Comparison of ENCODE assay signal across 36 cellular contexts in genomic region chr10:3530346-3531096, GRCh38.
DNase-seq lines count a peak whose midpoint lies in the region; ATAC-seq and TF ChIP-seq lines count a peak whose summit lies in the region.
"Had no signal": no experiment of that assay in that cellular context is flagged by ENCODE, and none has a peak within 500 bp of the region (broad histone marks: within the 10 kb centered on the region; RNA-seq: fewer than 3 reads in every experiment).

No MANE protein-coding gene starts in this region.

- intact Hi-C loops in aorta (cut with DNase I), result no loop called here

- DNase-seq in ACHN (peak; percentile 60), MG63 (peak; percentile 57), epithelial cell of esophagus (ENCODE audit: low read depth) (peak; percentile 94), kidney glomerular epithelial cell (lab: John Stamatoyannopoulos, UW) (peak; percentile 74), SKM-1 treated with dmso at 0.1 percent for 144 hours (lab: John Stamatoyannopoulos, UW; ENCODE audit: unreplicated experiment) (no peak), aorta (no peak)
- DNase-seq: 8988T; activated CD4-positive, alpha-beta T cell treated with anti-CD3 and anti-CD28 coated beads for 48 hours; activated CD8-positive, alpha-beta memory T cell treated with anti-CD3 and anti-CD28 coated beads for 24 hours; activated effector memory CD4-positive, alpha-beta T cell treated with Interleukin-2 at 50 U/mL for 16 hours; activated T-cell treated with anti-CD3 and anti-CD28 coated beads, Interleukin-2, amount 50 U/mL, for 1 hour; anterior cingulate cortex; Caco-2; caudate nucleus; cortex of kidney; effector memory CD8-positive, alpha-beta T cell; esophagus squamous epithelium; immature natural killer cell; KG1; left lung; mesendoderm; NCI-H1105; NCI-H187; NCI-H2171; NCI-H510A treated with DMSO at 0.1 percent for 48 hours; right cardiac atrium; SIG-M5; spleen; stimulated activated CD8-positive, alpha-beta memory T cell treated with anti-CD3 and anti-CD28 coated beads, Interleukin-4, amount 100 ng/mL, for 48 hours; stomach; T1000; uterus; WERI-Rb-1 had no signal

- no peak for TF ChIP-seq CTCF in epithelial cell of esophagus (IDR thresholded peaks at IDR 0.05; ENCODE audit: insufficient read depth, low read depth, low read length, missing control alignments)

- H3K9me3 ChIP-seq in MG63 (no peaks in the 10 kb centered on the region), aorta (ENCODE audit: control insufficient read depth, low read length) (no peaks in the 10 kb centered on the region)
- H3K9me3 ChIP-seq: Caco-2, esophagus squamous epithelium, HAP-1, left lung, spleen, stomach, uterus had no signal

- ATAC-seq in HG03565 (IDR thresholded peaks at IDR 0.05; ENCODE audit: unreplicated experiment) (no peak), aorta (ENCODE audit: low FRiP score) (no peak), HG03025 (IDR thresholded peaks at IDR 0.05; ENCODE audit: low FRiP score, unreplicated experiment) (no peak)
- ATAC-seq: effector memory CD8-positive, alpha-beta T cell; left lung; right cardiac atrium had no signal

- peaks cover 0 to 5% of the 10 kb centered on the region in 2 donors for H3K4me1 ChIP-seq in aorta (ENCODE audit: control insufficient read depth in 1 of 2, insufficient read depth in 2 of 2, low read length in 2 of 2)
- H3K4me1 ChIP-seq: Caco-2, HAP-1, left lung, spleen, uterus had no signal

- H3K36me3 ChIP-seq in MG63 (no peaks in the 10 kb centered on the region), aorta (ENCODE audit: control insufficient read depth in 1 of 2, insufficient read depth in 2 of 2, low read length in 1 of 2) (no peaks in the 10 kb centered on the region)
- H3K36me3 ChIP-seq: esophagus squamous epithelium, HAP-1, left lung, spleen, stomach, uterus, WERI-Rb-1 had no signal

- H3K27me3 ChIP-seq in MG63 (no peaks in the 10 kb centered on the region), aorta (ENCODE audit: control insufficient read depth in 1 of 2, insufficient read depth in 2 of 2, low read length in 1 of 2) (no peaks in the 10 kb centered on the region)
- H3K27me3 ChIP-seq: esophagus squamous epithelium, left lung, spleen, stomach, uterus had no signal

- WGBS in aorta, 2 donors, result 93 to 94% methylated on average over 20 of the region's 20 CpGs

- no peak overlapping the region for H3K27ac ChIP-seq in aorta (ENCODE audit: low read depth in 1 of 2, low read length in 2 of 2)
- H3K27ac ChIP-seq: esophagus squamous epithelium, left lung, spleen, stomach, uterus, WERI-Rb-1 had no signal

- H3K4me3 ChIP-seq in MG63 (no peak overlapping the region), epithelial cell of esophagus (ENCODE audit: low read length) (no peak overlapping the region), aorta (ENCODE audit: low read length in 2 of 2) (no peak overlapping the region)
- H3K4me3 ChIP-seq: esophagus squamous epithelium, HAP-1, left lung, spleen, stomach, uterus had no signal

- in situ Hi-C loops in ACHN (cut with HindIII; ENCODE audit: low pct_ligation_motif_present, low pct_unique_long_range_greater_than_20kb, low sequenced_read_pairs), result no loop called here

Comparison
In these comparisons a context has a peak if more than half of its experiments do, and no peak if none do; other contexts are left out.
1. DNase-seq: peak in ACHN (single experiment), MG63 (single experiment), epithelial cell of esophagus (single experiment) and kidney glomerular epithelial cell (single experiment); none in SKM-1 treated with dmso at 0.1 percent for 144 hours (single experiment) and aorta (0 of 2).